1 cellular context compared by ENCODE assay signal in the genomic region with DNA sequence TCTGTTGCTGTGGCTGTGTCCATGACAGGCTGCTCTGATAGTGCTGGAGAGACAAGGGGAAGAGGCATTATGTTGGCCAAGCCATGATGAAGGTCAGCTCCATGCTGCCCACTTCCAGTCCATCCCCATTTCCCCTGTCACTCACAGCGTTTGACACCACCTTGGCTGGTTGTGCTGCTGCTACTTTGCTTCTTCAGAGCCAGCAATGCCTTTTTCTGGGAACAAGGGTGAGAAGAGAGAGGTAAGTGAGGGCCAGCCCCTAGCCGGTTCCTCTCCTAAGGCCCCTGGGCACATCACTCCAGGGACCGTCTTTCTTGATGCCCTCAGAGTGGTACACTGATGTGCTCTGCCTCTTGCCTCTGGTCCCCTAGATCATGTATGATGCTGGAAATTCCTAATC.
TF ChIP-seq lines count a peak whose summit lies in the region.

No MANE protein-coding gene starts in this region.

TF ChIP-seq in K562, 482 proteins besides CTCF, POLR2A, EP300 and RAD21:
- TF ChIP-seq, protein P1, sequence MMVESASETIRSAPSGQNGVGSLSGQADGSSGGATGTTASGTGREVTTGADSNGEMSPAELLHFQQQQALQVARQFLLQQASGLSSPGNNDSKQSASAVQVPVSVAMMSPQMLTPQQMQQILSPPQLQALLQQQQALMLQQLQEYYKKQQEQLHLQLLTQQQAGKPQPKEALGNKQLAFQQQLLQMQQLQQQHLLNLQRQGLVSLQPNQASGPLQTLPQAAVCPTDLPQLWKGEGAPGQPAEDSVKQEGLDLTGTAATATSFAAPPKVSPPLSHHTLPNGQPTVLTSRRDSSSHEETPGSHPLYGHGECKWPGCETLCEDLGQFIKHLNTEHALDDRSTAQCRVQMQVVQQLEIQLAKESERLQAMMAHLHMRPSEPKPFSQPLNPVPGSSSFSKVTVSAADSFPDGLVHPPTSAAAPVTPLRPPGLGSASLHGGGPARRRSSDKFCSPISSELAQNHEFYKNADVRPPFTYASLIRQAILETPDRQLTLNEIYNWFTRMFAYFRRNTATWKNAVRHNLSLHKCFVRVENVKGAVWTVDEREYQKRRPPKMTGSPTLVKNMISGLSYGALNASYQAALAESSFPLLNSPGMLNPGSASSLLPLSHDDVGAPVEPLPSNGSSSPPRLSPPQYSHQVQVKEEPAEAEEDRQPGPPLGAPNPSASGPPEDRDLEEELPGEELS (CRISPR knock-in tag; IDR thresholded peaks at IDR 0.05; ENCODE audit: borderline replicate concordance): peak; percentile 67; the same call in 1 of the 2 replicates
- TF ChIP-seq, protein P2, sequence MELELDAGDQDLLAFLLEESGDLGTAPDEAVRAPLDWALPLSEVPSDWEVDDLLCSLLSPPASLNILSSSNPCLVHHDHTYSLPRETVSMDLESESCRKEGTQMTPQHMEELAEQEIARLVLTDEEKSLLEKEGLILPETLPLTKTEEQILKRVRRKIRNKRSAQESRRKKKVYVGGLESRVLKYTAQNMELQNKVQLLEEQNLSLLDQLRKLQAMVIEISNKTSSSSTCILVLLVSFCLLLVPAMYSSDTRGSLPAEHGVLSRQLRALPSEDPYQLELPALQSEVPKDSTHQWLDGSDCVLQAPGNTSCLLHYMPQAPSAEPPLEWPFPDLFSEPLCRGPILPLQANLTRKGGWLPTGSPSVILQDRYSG (tag; conservative IDR thresholded peaks at IDR 0.05; ENCODE audit: low read depth): no peak
- 0 out of 2 replicates have a peak, but pooled peaks have one; percentile 13 for TF ChIP-seq SP1 (CRISPR knock-in tag; IDR thresholded peaks at IDR 0.05)
- no peak for TF ChIP-seq COPS2 (conservative IDR thresholded peaks at IDR 0.05)
- no peak for TF ChIP-seq TOE1 (IDR thresholded peaks at IDR 0.05; ENCODE audit: borderline replicate concordance)
- peak; percentile 72; the same call in 1 of the 2 replicates for TF ChIP-seq TOE1 (CRISPR knock-in tag; IDR thresholded peaks at IDR 0.05; ENCODE audit: borderline replicate concordance, low read depth)
- no peak for TF ChIP-seq CHD1 (IDR thresholded peaks at IDR 0.05; ENCODE audit: low read length)
- no peak for TF ChIP-seq NRF1 (conservative IDR thresholded peaks at IDR 0.05 in 1 of 2, IDR thresholded peaks at IDR 0.05 in 1 of 2)
- TF ChIP-seq, protein P3, sequence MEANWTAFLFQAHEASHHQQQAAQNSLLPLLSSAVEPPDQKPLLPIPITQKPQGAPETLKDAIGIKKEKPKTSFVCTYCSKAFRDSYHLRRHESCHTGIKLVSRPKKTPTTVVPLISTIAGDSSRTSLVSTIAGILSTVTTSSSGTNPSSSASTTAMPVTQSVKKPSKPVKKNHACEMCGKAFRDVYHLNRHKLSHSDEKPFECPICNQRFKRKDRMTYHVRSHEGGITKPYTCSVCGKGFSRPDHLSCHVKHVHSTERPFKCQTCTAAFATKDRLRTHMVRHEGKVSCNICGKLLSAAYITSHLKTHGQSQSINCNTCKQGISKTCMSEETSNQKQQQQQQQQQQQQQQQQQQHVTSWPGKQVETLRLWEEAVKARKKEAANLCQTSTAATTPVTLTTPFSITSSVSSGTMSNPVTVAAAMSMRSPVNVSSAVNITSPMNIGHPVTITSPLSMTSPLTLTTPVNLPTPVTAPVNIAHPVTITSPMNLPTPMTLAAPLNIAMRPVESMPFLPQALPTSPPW (CRISPR knock-in tag; IDR thresholded peaks at IDR 0.05): no peak
- TF ChIP-seq, protein P4, sequence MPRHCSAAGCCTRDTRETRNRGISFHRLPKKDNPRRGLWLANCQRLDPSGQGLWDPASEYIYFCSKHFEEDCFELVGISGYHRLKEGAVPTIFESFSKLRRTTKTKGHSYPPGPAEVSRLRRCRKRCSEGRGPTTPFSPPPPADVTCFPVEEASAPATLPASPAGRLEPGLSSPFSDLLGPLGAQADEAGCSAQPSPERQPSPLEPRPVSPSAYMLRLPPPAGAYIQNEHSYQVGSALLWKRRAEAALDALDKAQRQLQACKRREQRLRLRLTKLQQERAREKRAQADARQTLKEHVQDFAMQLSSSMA (CRISPR knock-in tag; IDR thresholded peaks at IDR 0.05): no peak
- no peak for TF ChIP-seq GTF2A2 (tag; IDR thresholded peaks at IDR 0.05)
- TF ChIP-seq, protein P5, sequence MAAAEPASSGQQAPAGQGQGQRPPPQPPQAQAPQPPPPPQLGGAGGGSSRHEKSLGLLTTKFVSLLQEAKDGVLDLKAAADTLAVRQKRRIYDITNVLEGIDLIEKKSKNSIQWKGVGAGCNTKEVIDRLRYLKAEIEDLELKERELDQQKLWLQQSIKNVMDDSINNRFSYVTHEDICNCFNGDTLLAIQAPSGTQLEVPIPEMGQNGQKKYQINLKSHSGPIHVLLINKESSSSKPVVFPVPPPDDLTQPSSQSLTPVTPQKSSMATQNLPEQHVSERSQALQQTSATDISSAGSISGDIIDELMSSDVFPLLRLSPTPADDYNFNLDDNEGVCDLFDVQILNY (CRISPR knock-in tag; IDR thresholded peaks at IDR 0.05): 0 out of 2 replicates have a peak, but pooled peaks have one; percentile 53
- TF ChIP-seq ZNF347 (CRISPR knock-in tag; IDR thresholded peaks at IDR 0.05; ENCODE audit: low read depth): no peak
- TF ChIP-seq FOS (IDR thresholded peaks at IDR 0.05; ENCODE audit: extremely low read depth, insufficient read length): no peak
- TF ChIP-seq ZNF431 (CRISPR knock-in tag; IDR thresholded peaks at IDR 0.05): no peak
- TF ChIP-seq NELFE (IDR thresholded peaks at IDR 0.05; ENCODE audit: insufficient read depth, insufficient read length): no peak
- TF ChIP-seq SLC30A9 (CRISPR knock-in tag; IDR thresholded peaks at IDR 0.05): no peak
- TF ChIP-seq BHLHE40 (IDR thresholded peaks at IDR 0.05; ENCODE audit: low read length): no peak
- TF ChIP-seq NBN (IDR thresholded peaks at IDR 0.05; ENCODE audit: low read depth): no peak
- TF ChIP-seq, protein P6, sequence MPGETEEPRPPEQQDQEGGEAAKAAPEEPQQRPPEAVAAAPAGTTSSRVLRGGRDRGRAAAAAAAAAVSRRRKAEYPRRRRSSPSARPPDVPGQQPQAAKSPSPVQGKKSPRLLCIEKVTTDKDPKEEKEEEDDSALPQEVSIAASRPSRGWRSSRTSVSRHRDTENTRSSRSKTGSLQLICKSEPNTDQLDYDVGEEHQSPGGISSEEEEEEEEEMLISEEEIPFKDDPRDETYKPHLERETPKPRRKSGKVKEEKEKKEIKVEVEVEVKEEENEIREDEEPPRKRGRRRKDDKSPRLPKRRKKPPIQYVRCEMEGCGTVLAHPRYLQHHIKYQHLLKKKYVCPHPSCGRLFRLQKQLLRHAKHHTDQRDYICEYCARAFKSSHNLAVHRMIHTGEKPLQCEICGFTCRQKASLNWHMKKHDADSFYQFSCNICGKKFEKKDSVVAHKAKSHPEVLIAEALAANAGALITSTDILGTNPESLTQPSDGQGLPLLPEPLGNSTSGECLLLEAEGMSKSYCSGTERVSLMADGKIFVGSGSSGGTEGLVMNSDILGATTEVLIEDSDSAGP (CRISPR knock-in tag; IDR thresholded peaks at IDR 0.05): 0 out of 2 replicates have a peak, but pooled peaks have one; percentile 19
- TF ChIP-seq, protein P7, sequence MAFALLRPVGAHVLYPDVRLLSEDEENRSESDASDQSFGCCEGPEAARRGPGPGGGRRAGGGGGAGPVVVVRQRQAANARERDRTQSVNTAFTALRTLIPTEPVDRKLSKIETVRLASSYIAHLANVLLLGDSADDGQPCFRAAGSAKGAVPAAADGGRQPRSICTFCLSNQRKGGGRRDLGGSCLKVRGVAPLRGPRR (CRISPR knock-in tag; IDR thresholded peaks at IDR 0.05): no peak
- TF ChIP-seq, protein P8, sequence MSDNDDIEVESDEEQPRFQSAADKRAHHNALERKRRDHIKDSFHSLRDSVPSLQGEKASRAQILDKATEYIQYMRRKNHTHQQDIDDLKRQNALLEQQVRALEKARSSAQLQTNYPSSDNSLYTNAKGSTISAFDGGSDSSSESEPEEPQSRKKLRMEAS (CRISPR knock-in tag; IDR thresholded peaks at IDR 0.05): peak; percentile 19; the same call in 1 of the 2 replicates
- no peak for TF ChIP-seq ZNF274 (IDR thresholded peaks at IDR 0.05; ENCODE audit: borderline replicate concordance, low read depth, low read length)
